Comparison of ENCODE assay signal across 8 cellular contexts in the genomic region with DNA sequence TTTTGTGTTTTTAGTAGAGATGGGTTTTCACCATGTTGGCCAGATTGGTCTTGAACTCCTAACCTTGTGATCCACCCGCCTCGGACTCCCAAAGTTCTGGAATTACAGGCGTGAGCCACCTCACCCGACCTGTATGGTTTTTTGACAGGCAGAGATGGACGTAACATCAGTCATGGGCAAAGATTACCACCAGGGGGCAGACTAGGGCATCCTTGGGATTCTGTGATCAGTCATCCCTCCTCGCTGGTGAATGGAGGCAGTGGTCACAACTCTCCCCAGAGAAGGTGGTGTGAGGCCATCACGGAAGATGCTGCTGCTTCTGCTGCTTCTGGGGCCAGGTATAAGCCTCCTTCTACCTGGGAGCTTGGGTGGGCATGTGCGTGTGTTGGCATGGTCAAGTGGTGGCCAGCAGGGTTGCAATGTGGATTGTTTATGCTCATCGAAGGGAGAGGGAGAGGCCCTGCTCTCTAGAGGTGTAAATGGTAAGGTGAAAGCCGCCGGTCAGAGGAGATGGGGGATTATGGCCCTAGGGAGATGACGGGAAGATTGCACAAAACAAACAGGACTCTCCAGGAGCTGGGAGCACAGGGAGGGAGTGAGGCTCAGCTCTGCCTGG.
A peak's percentile ranks its signal among the peaks of the same experiment; 100 is the strongest.
DNase-seq lines count a peak whose midpoint lies in the region; ATAC-seq and TF ChIP-seq lines count a peak whose summit lies in the region.

No MANE protein-coding gene starts in this region.

- H3K27ac Mint-ChIP-seq in activated B cell treated with CpG ODN at 0.5 μM for 24 hours = no peak overlapping the region
- H3K27ac Mint-ChIP-seq in central memory CD8-positive, alpha-beta T cell (ENCODE audit: low read depth) = peak overlapping the region; percentile 59

- H3K4me1 Mint-ChIP-seq in activated B cell treated with CpG ODN at 0.5 μM for 24 hours = peaks cover 3% of the 10 kb centered on the region
- no peaks in the 10 kb centered on the region for H3K4me1 Mint-ChIP-seq in central memory CD8-positive, alpha-beta T cell

- CTCF ChIA-PET in activated B cell treated with CpG ODN at 0.5 μM for 24 hours (lab: Charles Lee) = interaction anchor here (0.8 to 3.5 kb wide), 6 partner anchors 156 to 589 kb away, joined by 3 to 20 read pairs (median 6); no protein-coding TSS in a partner anchor

- POLR2A ChIA-PET in activated B cell treated with CpG ODN at 0.5 μM for 24 hours (lab: Charles Lee) = no interaction called here

- H3K4me2 ChIP-seq in KMS-11 = no peak overlapping the region

- H3K4me3 ChIP-seq in KMS-11 (IDR thresholded peaks at IDR 0.05; ENCODE audit: insufficient read depth, low read depth, low read length) = no peak overlapping the region
- H3K4me3 ChIP-seq in vagina = no peak overlapping the region

- DNase-seq in ELR (ENCODE audit: low read depth) (peak; percentile 58), activated B cell treated with CpG ODN at 0.5 μM for 24 hours (no peak), medulla oblongata (ENCODE audit: extremely low spot score) (peak; percentile 47), vagina (ENCODE audit: extremely low spot score in 2 of 2) (no peak)
- peak; percentile 34 to 44 for DNase-seq in central memory CD8-positive, alpha-beta T cell (ENCODE audit: low spot score in 2 of 2)
- DNase-seq in stimulated activated CD8-positive, alpha-beta memory T cell treated with anti-CD3 and anti-CD28 coated beads, Interleukin-7, amount 100 ng/mL, for 48 hours (ENCODE audit: extremely low read depth in 1 of 2, low read depth in 1 of 2) = peak; percentile 24 to 41

- H2AFZ ChIP-seq in KMS-11 (ENCODE audit: low read depth) = no peak overlapping the region

- TF ChIP-seq POLR2A in vagina (IDR thresholded peaks at IDR 0.05) = no peak

- TF ChIP-seq CTCF in KMS-11 (conservative IDR thresholded peaks at IDR 0.05; ENCODE audit: low read depth, low read length) (peak; percentile 84), activated B cell treated with CpG ODN at 0.5 μM for 24 hours (IDR thresholded peaks at IDR 0.05) (no peak), vagina (IDR thresholded peaks at IDR 0.05) (no peak)

- H3K9me3 ChIP-seq in vagina = no peaks in the 10 kb centered on the region

- no peaks in the 10 kb centered on the region for H3K9me3 Mint-ChIP-seq in activated B cell treated with CpG ODN at 0.5 μM for 24 hours
- no peaks in the 10 kb centered on the region for H3K9me3 Mint-ChIP-seq in central memory CD8-positive, alpha-beta T cell

- no peaks in the 10 kb centered on the region for H4K20me1 ChIP-seq in KMS-11 (ENCODE audit: insufficient read depth)

- ATAC-seq in GM21423 (IDR thresholded peaks at IDR 0.05; ENCODE audit: unreplicated experiment) (peak; percentile 72), activated B cell treated with CpG ODN at 0.5 μM for 24 hours (ENCODE audit: low read depth) (peak; percentile 62)
- ATAC-seq in central memory CD8-positive, alpha-beta T cell (replicated peaks; ENCODE audit: extremely low read depth, poor library complexity, severe bottlenecking) = peak; percentile 32

- intact Hi-C loops in activated B cell treated with CpG ODN at 0.5 μM for 24 hours (cut with micrococcal nuclease) (no loop called here), vagina (cut with DNase I) (no loop called here)

- no peaks in the 10 kb centered on the region for H3K36me3 ChIP-seq in KMS-11 (ENCODE audit: insufficient read depth)
- H3K36me3 ChIP-seq in vagina = no peaks in the 10 kb centered on the region

- H3K27ac ChIP-seq in KMS-11 = no peak overlapping the region
- no peak overlapping the region for H3K27ac ChIP-seq in vagina

- H3K27me3 ChIP-seq in KMS-11 (ENCODE audit: insufficient read depth, low read depth) (no peaks in the 10 kb centered on the region), vagina (no peaks in the 10 kb centered on the region)

- no peak overlapping the region for H3K9ac ChIP-seq in KMS-11

- no peaks in the 10 kb centered on the region for H3K79me2 ChIP-seq in KMS-11 (ENCODE audit: insufficient read depth, low read depth)

- H3K4me1 ChIP-seq in KMS-11 (ENCODE audit: low read depth, poor library complexity, severe bottlenecking) = no peaks in the 10 kb centered on the region
- H3K4me1 ChIP-seq in vagina = no peaks in the 10 kb centered on the region

- H3K27me3 Mint-ChIP-seq in activated B cell treated with CpG ODN at 0.5 μM for 24 hours = peaks cover 24% of the 10 kb centered on the region
- H3K27me3 Mint-ChIP-seq in central memory CD8-positive, alpha-beta T cell = peaks cover 3% of the 10 kb centered on the region

- H3K36me3 Mint-ChIP-seq in activated B cell treated with CpG ODN at 0.5 μM for 24 hours (ENCODE audit: low read depth) = no peaks in the 10 kb centered on the region
- no peaks in the 10 kb centered on the region for H3K36me3 Mint-ChIP-seq in central memory CD8-positive, alpha-beta T cell (ENCODE audit: insufficient read depth)

- H3K4me3 Mint-ChIP-seq in activated B cell treated with CpG ODN at 0.5 μM for 24 hours = no peak overlapping the region
- H3K4me3 Mint-ChIP-seq in central memory CD8-positive, alpha-beta T cell = peak overlapping the region; percentile 56

Comparison
In these comparisons a context has a peak if more than half of its experiments do, and no peak if none do; other contexts are left out.
1. DNase-seq: peak in ELR (single experiment), central memory CD8-positive, alpha-beta T cell (2 of 2), medulla oblongata (single experiment) and stimulated activated CD8-positive, alpha-beta memory T cell treated with anti-CD3 and anti-CD28 coated beads, Interleukin-7, amount 100 ng/mL, for 48 hours (2 of 2); none in activated B cell treated with CpG ODN at 0.5 μM for 24 hours (single experiment) and vagina (0 of 2).
2. Peak in every context shown above with its lines, with median percentiles within 50 percentile points of each other: ATAC-seq.